In genomic region chr19:12065100-12065538, GRCh38 we compare ENCODE assay signal across 8 cellular contexts. TPM values are rescaled to one million over a fixed set of nuclear protein-coding genes. Genes with fewer than 3 reads are reported as not detected.
DNase-seq lines count a peak whose midpoint lies in the region; ATAC-seq and TF ChIP-seq lines count a peak whose summit lies in the region.

No MANE protein-coding gene starts in this region.

- peak overlapping the region; percentile 70 for H3K27ac ChIP-seq in naive thymus-derived CD4-positive, alpha-beta T cell (ENCODE audit: low read depth, low read length)
- peak overlapping the region; percentile 58 to 87 for H3K27ac ChIP-seq in aorta (ENCODE audit: low read depth in 1 of 2, low read length in 2 of 2)

- TSS peak; percentile 76 for BruUV-seq in Caco-2 (replicated peaks; lab: Mats Ljungman, UMichigan)

- H3K9me3 Mint-ChIP-seq in Caco-2 (ENCODE audit: unreplicated experiment) = no peaks in the 10 kb centered on the region
- peaks cover 27% of the 10 kb centered on the region for H3K9me3 Mint-ChIP-seq in HFFc6
- H3K9me3 Mint-ChIP-seq in activated CD4-positive, alpha-beta memory T cell treated with anti-CD3 and anti-CD28 coated beads, Interleukin-2, amount 10 ng/mL, durations not matched to agents 7 days and 5 days = peaks cover 10% of the 10 kb centered on the region
- H3K9me3 Mint-ChIP-seq in naive thymus-derived CD4-positive, alpha-beta T cell = peaks cover 0 to 44% (median 16%) of the 10 kb centered on the region in 11 donors

- H3K9me3 ChIP-seq in Caco-2 (0 out of 2 replicates have a peak, but pooled peaks cover 6% of the 10 kb centered on the region), aorta (ENCODE audit: control insufficient read depth, low read length) (peaks cover 5% of the 10 kb centered on the region)
- peaks cover 0 to 20% (median 5%) of the 10 kb centered on the region in 3 experiments for H3K9me3 ChIP-seq in naive thymus-derived CD4-positive, alpha-beta T cell (ENCODE audit: control insufficient read depth in 2 of 3, low read length in 3 of 3)

- H3K4me1 ChIP-seq in Caco-2 (no peaks in the 10 kb centered on the region), aorta (ENCODE audit: control insufficient read depth in 1 of 2, insufficient read depth in 2 of 2, low read length in 2 of 2) (no peaks in the 10 kb centered on the region)
- peaks cover 0 to 7% of the 10 kb centered on the region in 2 donors for H3K4me1 ChIP-seq in naive thymus-derived CD4-positive, alpha-beta T cell (ENCODE audit: control insufficient read depth in 2 of 2, insufficient read depth in 2 of 2, low read length in 2 of 2)

- H3K27ac Mint-ChIP-seq in Caco-2 (ENCODE audit: unreplicated experiment) = no peak overlapping the region
- peak overlapping the region; percentile 64; the same call in 1 of the 2 replicates for H3K27ac Mint-ChIP-seq in HFFc6
- no peak overlapping the region for H3K27ac Mint-ChIP-seq in activated CD4-positive, alpha-beta memory T cell treated with anti-CD3 and anti-CD28 coated beads, Interleukin-2, amount 10 ng/mL, durations not matched to agents 7 days and 5 days
- peak overlapping the region in 8 of 9 donors; percentile 39 to 93 (median 84) for H3K27ac Mint-ChIP-seq in naive thymus-derived CD4-positive, alpha-beta T cell

- peak overlapping the region; percentile 37 for H3K4me3 ChIP-seq in Caco-2 (ENCODE audit: low read depth, low read length)
- H3K4me3 ChIP-seq in naive thymus-derived CD4-positive, alpha-beta T cell (ENCODE audit: low read length) = peak overlapping the region; percentile 81
- H3K4me3 ChIP-seq in aorta (ENCODE audit: low read length in 2 of 2) = peak overlapping the region; percentile 87 to 89

- TF ChIP-seq CTCF in Caco-2 (IDR thresholded peaks at IDR 0.05; ENCODE audit: insufficient read depth in 1 of 2, low read depth in 1 of 2, low read length in 1 of 2, severe bottlenecking in 1 of 2, unreplicated experiment in 1 of 2) (no peak), HFFc6 (IDR thresholded peaks at IDR 0.05) (no peak)

- peak overlapping the region; percentile 43 for H3K4me3 Mint-ChIP-seq in Caco-2 (ENCODE audit: unreplicated experiment)
- H3K4me3 Mint-ChIP-seq in HFFc6 = peak overlapping the region; percentile 84
- H3K4me3 Mint-ChIP-seq in activated CD4-positive, alpha-beta memory T cell treated with anti-CD3 and anti-CD28 coated beads, Interleukin-2, amount 10 ng/mL, durations not matched to agents 7 days and 5 days = peak overlapping the region; percentile 59
- H3K4me3 Mint-ChIP-seq in naive thymus-derived CD4-positive, alpha-beta T cell = peak overlapping the region; percentile 71 to 93 (median 88)

- H3K36me3 Mint-ChIP-seq in Caco-2 (ENCODE audit: insufficient read depth, unreplicated experiment) = no peaks in the 10 kb centered on the region
- H3K36me3 Mint-ChIP-seq in HFFc6 (ENCODE audit: low read depth) = peaks cover 11% of the 10 kb centered on the region
- H3K36me3 Mint-ChIP-seq in activated CD4-positive, alpha-beta memory T cell treated with anti-CD3 and anti-CD28 coated beads, Interleukin-2, amount 10 ng/mL, durations not matched to agents 7 days and 5 days (ENCODE audit: low read depth) = peaks cover 6% of the 10 kb centered on the region
- H3K36me3 Mint-ChIP-seq in naive thymus-derived CD4-positive, alpha-beta T cell = peaks cover 0 to 18% (median 11%) of the 10 kb centered on the region in 5 donors

- H3K27me3 ChIP-seq in Caco-2 (replicated peaks; ENCODE audit: control insufficient read depth, insufficient read depth, low read length) (no peaks in the 10 kb centered on the region), aorta (ENCODE audit: control insufficient read depth in 1 of 2, insufficient read depth in 2 of 2, low read length in 1 of 2) (no peaks in the 10 kb centered on the region)
- no peaks in the 10 kb centered on the region for H3K27me3 ChIP-seq in naive thymus-derived CD4-positive, alpha-beta T cell (ENCODE audit: control insufficient read depth in 2 of 2, insufficient read depth in 2 of 2, low read length in 2 of 2)

- intact Hi-C loops in Caco-2 (cut with micrococcal nuclease; ENCODE audit: unreplicated experiment) = no loop called here
- intact Hi-C loops in naive thymus-derived CD4-positive, alpha-beta T cell (cut with micrococcal nuclease) = no loop called here
- intact Hi-C loops in aorta (cut with DNase I) = no loop called here

- no peaks in the 10 kb centered on the region for H3K4me1 Mint-ChIP-seq in Caco-2 (ENCODE audit: low read depth, unreplicated experiment)
- no peaks in the 10 kb centered on the region for H3K4me1 Mint-ChIP-seq in HFFc6 (ENCODE audit: low read depth)
- peaks cover 4% of the 10 kb centered on the region for H3K4me1 Mint-ChIP-seq in activated CD4-positive, alpha-beta memory T cell treated with anti-CD3 and anti-CD28 coated beads, Interleukin-2, amount 10 ng/mL, durations not matched to agents 7 days and 5 days
- H3K4me1 Mint-ChIP-seq in naive thymus-derived CD4-positive, alpha-beta T cell = peaks cover 0 to 19% (median 12%) of the 10 kb centered on the region in 7 donors

- 2 to 4% methylated on average over 23 of the region's 23 CpGs for WGBS in aorta, 2 donors

- DNase-seq in Caco-2 (no peak), HFFc6 (peak; percentile 5), fibroblast of peridontal ligament (ENCODE audit: extremely low read depth) (peak; percentile 49), aorta (peak; percentile 61 to 73)
- DNase-seq in activated CD4-positive, alpha-beta memory T cell treated with anti-CD3 and anti-CD28 coated beads, Interleukin-2, amount 10 ng/mL, durations not matched to agents 7 days and 5 days = no peak
- peak in 6 of 9 donors; percentile 8 to 51 (median 29) for DNase-seq in naive thymus-derived CD4-positive, alpha-beta T cell

- no peaks in the 10 kb centered on the region for H3K36me3 ChIP-seq in Caco-2 (ENCODE audit: control insufficient read depth, insufficient read depth, low read length)
- no peaks in the 10 kb centered on the region for H3K36me3 ChIP-seq in naive thymus-derived CD4-positive, alpha-beta T cell (ENCODE audit: control insufficient read depth in 2 of 3, insufficient read depth in 3 of 3, low read length in 3 of 3)
- H3K36me3 ChIP-seq in aorta (ENCODE audit: control insufficient read depth in 1 of 2, insufficient read depth in 2 of 2, low read length in 1 of 2) = no peaks in the 10 kb centered on the region

- ATAC-seq in naive thymus-derived CD4-positive, alpha-beta T cell = peak; percentile 46
- ATAC-seq in aorta (ENCODE audit: low FRiP score) (peak; percentile 33), HG03045 (IDR thresholded peaks at IDR 0.05; ENCODE audit: unreplicated experiment) (no peak), GM21737 (IDR thresholded peaks at IDR 0.05; ENCODE audit: unreplicated experiment) (no peak)

- POLR2A ChIA-PET in Caco-2 (lab: Charles Lee) = no interaction called here
- POLR2A ChIA-PET in activated CD4-positive, alpha-beta memory T cell treated with anti-CD3 and anti-CD28 coated beads, Interleukin-2, amount 10 ng/mL, durations not matched to agents 7 days and 5 days (lab: Charles Lee) = interaction anchor here (1.0 kb wide), 1 partner anchor 27 kb away, joined by 3 read pairs; no protein-coding TSS in a partner anchor
- POLR2A ChIA-PET in naive thymus-derived CD4-positive, alpha-beta T cell (lab: Charles Lee) = interaction anchor here (0.5 to 1.1 kb wide), 3 partner anchors 77 to 430 kb away, joined by 3 to 4 read pairs (median 3); no protein-coding TSS in a partner anchor

- H3K27me3 Mint-ChIP-seq in Caco-2 (ENCODE audit: insufficient read depth, unreplicated experiment) (no peaks in the 10 kb centered on the region), HFFc6 (ENCODE audit: insufficient read depth) (peaks cover 2% of the 10 kb centered on the region; the same call in 1 of the 2 replicates)
- no peaks in the 10 kb centered on the region for H3K27me3 Mint-ChIP-seq in activated CD4-positive, alpha-beta memory T cell treated with anti-CD3 and anti-CD28 coated beads, Interleukin-2, amount 10 ng/mL, durations not matched to agents 7 days and 5 days
- H3K27me3 Mint-ChIP-seq in naive thymus-derived CD4-positive, alpha-beta T cell = no peaks in the 10 kb centered on the region

- CTCF ChIA-PET in Caco-2 (lab: Charles Lee) = no interaction called here
- CTCF ChIA-PET in activated CD4-positive, alpha-beta memory T cell treated with anti-CD3 and anti-CD28 coated beads, Interleukin-2, amount 10 ng/mL, durations not matched to agents 7 days and 5 days (lab: Charles Lee) = no interaction called here
- CTCF ChIA-PET in naive thymus-derived CD4-positive, alpha-beta T cell (lab: Charles Lee) = interaction anchor here (0.6 kb wide), 1 partner anchor 786 kb away, joined by 4 read pairs; no protein-coding TSS in a partner anchor

RNA-seq across cellular contexts. Expression of gene ZNF844, which starts 0.6 kb away (rescaled TPM):
- total RNA-seq in Caco-2 (2022) (0.72 and 1.0 TPM in 2 replicates), aorta (10 to 100 TPM in 1 of 2 donors, 1 to 10 TPM in 1; 7.8 to 14.3 TPM)
- total RNA-seq in HFFc6 (2021; fragmentation: NEBNext Ultra II Directional; extraction: Animal tissue kit (Norgen Biotek cat#: 25700)) = 1 to 10 TPM; 1.1 to 4.1 (median 1.3) TPM
- 1 to 10 TPM; 1.4 to 1.6 TPM for total RNA-seq in activated CD4-positive, alpha-beta memory T cell treated with anti-CD3 and anti-CD28 coated beads, Interleukin-2, amount 10 ng/mL, durations not matched to agents 7 days and 5 days
- total RNA-seq in naive thymus-derived CD4-positive, alpha-beta T cell = 10 to 100 TPM in 4 of 5 experiments, 1 to 10 TPM in 1; 1.0 to 20.9 (median 15.8) TPM
- 1 to 10 TPM; 5.9 to 6.6 TPM for polyA plus RNA-seq in naive thymus-derived CD4-positive, alpha-beta T cell
- 1 to 10 TPM; 2.3 to 3.9 TPM for polyA plus RNA-seq in aorta

RNA-seq across cellular contexts. Expression of gene ZNF878, which starts 12.4 kb away (rescaled TPM):
- total RNA-seq in Caco-2 (2022) = 0.32 and 0.60 TPM in 2 replicates
- total RNA-seq in HFFc6 (2021; fragmentation: NEBNext Ultra II Directional; extraction: Animal tissue kit (Norgen Biotek cat#: 25700)) = under 1 TPM in 3 of 6 experiments, not detected in 3; 0.11 to 0.17 (median 0.17) TPM
- under 1 TPM; 0.15 to 0.28 TPM for total RNA-seq in activated CD4-positive, alpha-beta memory T cell treated with anti-CD3 and anti-CD28 coated beads, Interleukin-2, amount 10 ng/mL, durations not matched to agents 7 days and 5 days
- not detected for total RNA-seq in naive thymus-derived CD4-positive, alpha-beta T cell
- polyA plus RNA-seq in naive thymus-derived CD4-positive, alpha-beta T cell = not detected
- total RNA-seq in aorta = under 1 TPM in 1 of 2 donors, not detected in 1; 0.45 TPM
- not detected for polyA plus RNA-seq in aorta

RNA-seq across cellular contexts. Expression of gene ZNF433, which starts 29.6 kb away (rescaled TPM):
- 0.75 and 1.3 TPM in 2 replicates for total RNA-seq in Caco-2 (2022)
- total RNA-seq in HFFc6 (2021; fragmentation: NEBNext Ultra II Directional; extraction: Animal tissue kit (Norgen Biotek cat#: 25700)) = 1 to 10 TPM; 3.2 to 4.1 (median 3.8) TPM
- under 1 TPM in 1 of 2 experiments, not detected in 1; 0.25 TPM for total RNA-seq in activated CD4-positive, alpha-beta memory T cell treated with anti-CD3 and anti-CD28 coated beads, Interleukin-2, amount 10 ng/mL, durations not matched to agents 7 days and 5 days
- total RNA-seq in naive thymus-derived CD4-positive, alpha-beta T cell = 1 to 10 TPM in 3 of 5 experiments, under 1 TPM in 2; 0.10 to 2.2 (median 1.2) TPM
- polyA plus RNA-seq in naive thymus-derived CD4-positive, alpha-beta T cell = 1 to 10 TPM; 4.9 to 5.8 TPM
- 1 to 10 TPM; 5.1 to 5.5 TPM for total RNA-seq in aorta
- 1 to 10 TPM; 4.4 to 5.8 TPM for polyA plus RNA-seq in aorta

Comparison
In these comparisons a context has a peak if more than half of its experiments do, and no peak if none do; other contexts are left out.
1. DNase-seq: peak in HFFc6 (single experiment), fibroblast of peridontal ligament (single experiment), naive thymus-derived CD4-positive, alpha-beta T cell (6 of 9) and aorta (2 of 2); none in Caco-2 (0 of 2) and activated CD4-positive, alpha-beta memory T cell treated with anti-CD3 and anti-CD28 coated beads, Interleukin-2, amount 10 ng/mL, durations not matched to agents 7 days and 5 days (single experiment).
2. H3K4me3 ChIP-seq: peak in every context shown above with its lines; median percentile 88 in aorta; 81 in naive thymus-derived CD4-positive, alpha-beta T cell; 37 in Caco-2.
3. H3K27ac Mint-ChIP-seq: peak in HFFc6 (single experiment) and naive thymus-derived CD4-positive, alpha-beta T cell (8 of 9); none in Caco-2 (single experiment) and activated CD4-positive, alpha-beta memory T cell treated with anti-CD3 and anti-CD28 coated beads, Interleukin-2, amount 10 ng/mL, durations not matched to agents 7 days and 5 days (single experiment).
4. ATAC-seq: peak in naive thymus-derived CD4-positive, alpha-beta T cell (single experiment) and aorta (single experiment); none in HG03045 (single experiment) and GM21737 (single experiment).
5. Peak in every context shown above with its lines, with median percentiles within 50 percentile points of each other: H3K4me3 Mint-ChIP-seq.